1 cellular context compared by ENCODE assay signal in genomic region chr9:32380944-32381343, GRCh38.
A peak's percentile ranks its signal among the peaks of the same experiment; 100 is the strongest.
TF ChIP-seq lines count a peak whose summit lies in the region.

No MANE protein-coding gene starts in this region.

TF ChIP-seq in HepG2, 621 proteins besides CTCF, POLR2A, EP300 and RAD21:
- TF ChIP-seq ZNF3 (CRISPR knock-in tag; IDR thresholded peaks at IDR 0.05), result peak; percentile 79; the same call in 1 of the 2 replicates
- no peak for TF ChIP-seq TGIF2 (CRISPR knock-in tag; IDR thresholded peaks at IDR 0.05)
